8 cellular contexts compared by ENCODE assay signal in the genomic region with DNA sequence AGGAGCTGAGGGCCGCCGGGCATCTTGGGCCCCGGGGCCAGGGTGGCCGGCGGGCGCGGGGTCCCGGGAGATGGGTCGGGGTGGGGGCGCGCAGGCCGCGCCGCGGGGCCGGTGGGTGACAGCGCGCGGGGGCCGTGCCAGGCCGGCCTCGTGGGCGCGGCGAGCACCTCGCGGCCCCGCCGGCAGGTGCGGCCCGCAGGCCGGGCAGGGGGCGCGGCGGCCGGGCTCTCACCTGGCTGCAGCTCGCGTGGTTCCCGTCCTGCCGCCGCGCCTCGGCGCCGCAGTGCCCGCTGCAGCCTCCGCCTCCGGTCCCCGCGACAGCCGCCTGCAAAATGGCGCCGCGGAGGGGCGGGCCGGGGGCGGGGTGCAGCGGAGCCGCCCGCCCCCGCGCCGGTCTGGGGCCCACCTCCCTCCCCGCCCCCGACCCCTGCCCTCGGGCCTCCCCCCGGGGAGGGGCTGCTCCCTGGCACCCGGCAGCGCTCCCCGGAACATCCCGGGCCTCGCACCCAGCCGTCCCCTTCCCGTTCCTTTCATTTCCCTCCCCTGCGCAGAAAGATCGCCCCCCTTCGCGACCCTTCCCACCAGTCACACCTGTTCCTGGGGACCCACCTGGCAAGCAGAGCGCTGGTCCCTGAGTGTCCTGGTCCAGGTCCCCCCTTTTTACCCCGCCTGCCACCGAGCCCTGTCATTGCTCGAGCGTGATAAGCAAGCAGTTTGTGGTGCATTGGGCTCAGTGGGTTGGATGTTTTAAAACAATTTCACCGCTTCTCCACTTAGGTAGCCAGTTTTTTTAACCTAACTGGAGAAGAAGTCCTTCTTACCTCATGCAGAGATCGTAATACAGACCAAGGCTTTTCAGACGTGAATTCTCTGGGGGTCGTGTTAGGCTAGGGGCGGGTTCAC. TPM values are rescaled to one million over a fixed set of nuclear protein-coding genes. Genes with fewer than 3 reads are reported as not detected.
DNase-seq lines count a peak whose midpoint lies in the region; ATAC-seq and TF ChIP-seq lines count a peak whose summit lies in the region.

A gene (minus strand): TSS at position 337 of the 903 bp plus-strand sequence. CDS start 68,948 bp downstream, outside the sequence.

- peaks cover 45% of the 10 kb centered on the region for H3K79me2 ChIP-seq in PC-3 (ENCODE audit: low read length)

- TF ChIP-seq EP300 in suprapubic skin (IDR thresholded peaks at IDR 0.05) = no peak

- no peaks in the 10 kb centered on the region for H3K9me2 ChIP-seq in PC-3 (replicated peaks; ENCODE audit: low read length)

- peak within 1 kb of the TSS; percentile 99 for H3K4me2 ChIP-seq in PC-3 (ENCODE audit: low read length)

- TF ChIP-seq CTCF in PC-3 (conservative IDR thresholded peaks at IDR 0.05; ENCODE audit: low read depth, low read length) (no peak), foreskin fibroblast (IDR thresholded peaks at IDR 0.05; ENCODE audit: low read depth, low read length) (no peak), suprapubic skin (IDR thresholded peaks at IDR 0.05) (no peak)

- peak within 1 kb of the TSS; percentile 96 for H3K4me3 ChIP-seq in PC-3 (ENCODE audit: low read length)
- peak within 1 kb of the TSS; percentile 71 for H3K4me3 ChIP-seq in foreskin fibroblast (ENCODE audit: low read depth in 1 of 2, low read length in 2 of 2)
- peak within 1 kb of the TSS; percentile 64 for H3K4me3 ChIP-seq in neuron (ENCODE audit: low read length)
- peak within 1 kb of the TSS; percentile 89 for H3K4me3 ChIP-seq in suprapubic skin

- BruUV-seq in PC-3 (replicated peaks; lab: Mats Ljungman, UMichigan) = no TSS peak

- POLR2A ChIA-PET in PC-3 (lab: Charles Lee; ENCODE audit: unreplicated experiment) = no interaction called here

- CTCF ChIA-PET in PC-3 (lab: Charles Lee) = no interaction called here

- intact Hi-C loops in PC-3 (cut with micrococcal nuclease) = no loop called here

- H3K36me3 ChIP-seq in PC-3 (ENCODE audit: low read depth, low read length) (no peaks in the 10 kb centered on the region), neuron (ENCODE audit: insufficient read depth, low read length) (no peaks in the 10 kb centered on the region), suprapubic skin (no peaks in the 10 kb centered on the region)

- ATAC-seq in HG02588 (IDR thresholded peaks at IDR 0.05; ENCODE audit: unreplicated experiment) (peak; percentile 53), PC-3 (peak; percentile 76), GM21529 (IDR thresholded peaks at IDR 0.05; ENCODE audit: unreplicated experiment) (no peak)

- DNase-seq in DMS53 treated with DMSO at 0.1 percent for 48 hours (lab: John Stamatoyannopoulos, UW; ENCODE audit: unreplicated experiment) (peak; percentile 7), PC-3 (peak; percentile 43), foreskin fibroblast (peak in 1 of 2 donors; percentile 65), suprapubic skin (ENCODE audit: low spot score in 2 of 2) (peak in 1 of 2 donors; percentile 66)
- peak; percentile 48 for DNase-seq in activated T-helper 9 cell treated with anti-CD3 and anti-CD28 coated beads, Interleukin-2, amount 50 U/mL, for 16 hours (ENCODE audit: low read depth)

- TF ChIP-seq POLR2A in suprapubic skin (IDR thresholded peaks at IDR 0.05) = no peak

- H3K27ac ChIP-seq in PC-3 (ENCODE audit: low read length) = no peak within 1 kb of the TSS
- H3K27ac ChIP-seq in suprapubic skin = peak within 1 kb of the TSS; percentile 24

- H3K9me3 ChIP-seq in PC-3 (ENCODE audit: low read length) = no peaks in the 10 kb centered on the region
- H3K9me3 ChIP-seq in neuron (ENCODE audit: low read length) = no peaks in the 10 kb centered on the region
- H3K9me3 ChIP-seq in suprapubic skin = no peaks in the 10 kb centered on the region

- H3K4me1 ChIP-seq in PC-3 (ENCODE audit: insufficient read depth, low read length) (peaks cover 13% of the 10 kb centered on the region), neuron (ENCODE audit: insufficient read depth, low read length) (peaks cover 20% of the 10 kb centered on the region), suprapubic skin (peaks cover 28% of the 10 kb centered on the region)

- no peaks in the 10 kb centered on the region for H3F3A ChIP-seq in PC-3 (ENCODE audit: low read length, unreplicated experiment)

- H2AFZ ChIP-seq in PC-3 (ENCODE audit: low read length) (peak within 1 kb of the TSS; percentile 100), neuron (ENCODE audit: low read depth, low read length) (peak within 1 kb of the TSS; percentile 89)

- H4K20me1 ChIP-seq in PC-3 (ENCODE audit: low read length) = peaks cover 14% of the 10 kb centered on the region; the same call in 1 of the 2 replicates

- H3K27me3 ChIP-seq in PC-3 (ENCODE audit: low read length) = no peaks in the 10 kb centered on the region
- H3K27me3 ChIP-seq in neuron (ENCODE audit: insufficient read depth, low read length) = no peaks in the 10 kb centered on the region
- H3K27me3 ChIP-seq in suprapubic skin = no peaks in the 10 kb centered on the region

- WGBS in suprapubic skin = 2% methylated on average over 21 of the region's 88 CpGs

- peak within 1 kb of the TSS; percentile 79 for H3K9ac ChIP-seq in PC-3 (ENCODE audit: low read length)

RNA-seq across cellular contexts. Expression of the gene that starts here (rescaled TPM):
- total RNA-seq in PC-3 (2014; rRNA removed) (18.3 and 20.2 TPM in 2 replicates), suprapubic skin (10 to 100 TPM; 10.5 to 29.0 (median 20.4) TPM)
